In genomic region chr9:67091104-67091503, GRCh38 we compare ENCODE assay signal across 5 cellular contexts.
DNase-seq lines count a peak whose midpoint lies in the region; FAIRE-seq and TF ChIP-seq lines count a peak whose summit lies in the region.
"Not testable (repeated sequence)": the region's sequence is repeated elsewhere in the genome, so short reads cannot be mapped to it uniquely, and the experiment has no call there.

No MANE protein-coding gene starts in this region.

- not testable (repeated sequence) for TF ChIP-seq CTCF in GM20000 (IDR thresholded peaks at IDR 0.05; ENCODE audit: extremely low read depth, missing control alignments); chondrocyte (IDR thresholded peaks at IDR 0.05); esophagus muscularis mucosa (IDR thresholded peaks at IDR 0.05); kidney (IDR thresholded peaks at IDR 0.05; ENCODE audit: borderline replicate concordance, extremely low read depth, insufficient read depth)

- H3K4me1 ChIP-seq in esophagus muscularis mucosa; kidney (ENCODE audit: control insufficient read depth in 1 of 2, insufficient read depth in 1 of 2, low read depth in 1 of 2, low read length in 2 of 2): not testable (repeated sequence)

- not testable (repeated sequence) for H3K27me3 Mint-ChIP-seq in chondrocyte (ENCODE audit: low read depth)

- not testable (repeated sequence) for H3K36me3 ChIP-seq in esophagus muscularis mucosa; kidney (ENCODE audit: control insufficient read depth in 1 of 2, insufficient read depth in 2 of 2, low read length in 2 of 2)

- TF ChIP-seq EP300 in esophagus muscularis mucosa (IDR thresholded peaks at IDR 0.05), result not testable (repeated sequence)

- DNase-seq in GM20000 (ENCODE audit: low spot score) (peak; percentile 0), esophagus muscularis mucosa (ENCODE audit: extremely low spot score) (peak; percentile 80), kidney (peak; percentile 13)
- not testable (repeated sequence) for DNase-seq in chondrocyte (ENCODE audit: low spot score)
- DNase-seq in stimulated activated CD4-positive, alpha-beta T cell treated with anti-CD3 and anti-CD28 coated beads, Interleukin-15, amount 100 ng/mL, for 24 hours, result peak; percentile 1

- not testable (repeated sequence) for H3K4me3 ChIP-seq in esophagus muscularis mucosa; kidney (ENCODE audit: low read length in 2 of 2)

- not testable (repeated sequence) for H3K36me3 Mint-ChIP-seq in chondrocyte (ENCODE audit: low read depth)

- not testable (repeated sequence) for H3K9me3 Mint-ChIP-seq in chondrocyte (ENCODE audit: low read depth)

- TF ChIP-seq POLR2A in esophagus muscularis mucosa (IDR thresholded peaks at IDR 0.05; ENCODE audit: low read depth), result not testable (repeated sequence)

- intact Hi-C loops in esophagus muscularis mucosa (cut with DNase I); kidney (cut with DNase I): not testable (repeated sequence)

- FAIRE-seq in kidney (lab: Jason Lieb, UNC), result not testable (repeated sequence)

- H3K27ac Mint-ChIP-seq in chondrocyte (ENCODE audit: unreplicated experiment), result peak overlapping the region; percentile 22

- WGBS in esophagus muscularis mucosa, result 88% methylated on average over 5 of the region's 8 CpGs

- H3K4me3 Mint-ChIP-seq in chondrocyte (ENCODE audit: unreplicated experiment), result not testable (repeated sequence)

- H3K9me3 ChIP-seq in esophagus muscularis mucosa; kidney (ENCODE audit: control insufficient read depth in 1 of 2, low read length in 2 of 2): not testable (repeated sequence)

- not testable (repeated sequence) for H3K27ac ChIP-seq in esophagus muscularis mucosa (replicated peaks in 1 of 4); kidney (ENCODE audit: low read depth in 2 of 2, low read length in 2 of 2)

- not testable (repeated sequence) for H3K9ac ChIP-seq in kidney (ENCODE audit: low read length in 2 of 2)

- not testable (repeated sequence) for H3K27me3 ChIP-seq in esophagus muscularis mucosa

- not testable (repeated sequence) for H3K4me1 Mint-ChIP-seq in chondrocyte (ENCODE audit: low read depth)
